13 cellular contexts compared by ENCODE assay signal in genomic region chr2:187575081-187576067, GRCh38. TPM values are rescaled to one million over a fixed set of nuclear protein-coding genes. Genes with fewer than 3 reads are reported as not detected.
DNase-seq lines count a peak whose midpoint lies in the region; ATAC-seq and TF ChIP-seq lines count a peak whose summit lies in the region.
"Had no signal": no experiment of that assay in that cellular context is flagged by ENCODE, and none has a peak within 500 bp of the region (broad histone marks: within the 10 kb centered on the region; RNA-seq: fewer than 3 reads in every experiment).

No MANE protein-coding gene starts in this region.

- peak overlapping the region; percentile 75 for H3K27ac ChIP-seq in PC-3 (ENCODE audit: low read length)
- H3K27ac ChIP-seq in caudate nucleus (ENCODE audit: low read depth, low read length): no peak overlapping the region
- H3K27ac ChIP-seq: neutrophil had no signal

- H3K79me2 ChIP-seq in PC-3 (ENCODE audit: low read length): no peaks in the 10 kb centered on the region

- H3F3A ChIP-seq in PC-3 (ENCODE audit: low read length, unreplicated experiment): no peaks in the 10 kb centered on the region

- no peak overlapping the region for H3K4me3 Mint-ChIP-seq in Calu3 (ENCODE audit: low read depth, unreplicated experiment)
- no peak overlapping the region for H3K4me3 Mint-ChIP-seq in endothelial cell (ENCODE audit: unreplicated experiment)
- H3K4me3 Mint-ChIP-seq: activated naive CD8-positive, alpha-beta T cell treated with anti-CD3 and anti-CD28 coated beads, Interleukin-2, amount 10 ng/mL, durations not matched to agents 7 days and 5 days had no signal

- POLR2A ChIA-PET in PC-3 (lab: Charles Lee; ENCODE audit: unreplicated experiment): interaction anchor here (0.7 to 0.8 kb wide), 3 partner anchors 31 to 73 kb away, joined by 5 to 6 read pairs (median 6); no protein-coding TSS in a partner anchor

- H3K9me3 Mint-ChIP-seq in Calu3 (ENCODE audit: low read depth, unreplicated experiment) (peaks cover 2% of the 10 kb centered on the region), endothelial cell (ENCODE audit: unreplicated experiment) (peaks cover 6% of the 10 kb centered on the region)

- peak overlapping the region; percentile 68 for H3K4me2 ChIP-seq in PC-3 (ENCODE audit: low read length)

- H3K4me1 Mint-ChIP-seq in Calu3 (ENCODE audit: low read depth, unreplicated experiment): peaks cover 22% of the 10 kb centered on the region
- peaks cover 22% of the 10 kb centered on the region for H3K4me1 Mint-ChIP-seq in endothelial cell (ENCODE audit: unreplicated experiment)
- H3K4me1 Mint-ChIP-seq: activated naive CD8-positive, alpha-beta T cell treated with anti-CD3 and anti-CD28 coated beads, Interleukin-2, amount 10 ng/mL, durations not matched to agents 7 days and 5 days had no signal

- H3K27me3 ChIP-seq in PC-3 (ENCODE audit: low read length): no peaks in the 10 kb centered on the region
- no peaks in the 10 kb centered on the region for H3K27me3 ChIP-seq in neuron (ENCODE audit: insufficient read depth, low read length)
- H3K27me3 ChIP-seq: neutrophil had no signal

- no peaks in the 10 kb centered on the region for H3K9me2 ChIP-seq in PC-3 (replicated peaks; ENCODE audit: low read length)

- TF ChIP-seq CTCF in Calu3 (IDR thresholded peaks at IDR 0.05; ENCODE audit: unreplicated experiment): no peak
- TF ChIP-seq CTCF in PC-3 (conservative IDR thresholded peaks at IDR 0.05; ENCODE audit: low read depth, low read length): no peak
- no peak for TF ChIP-seq CTCF in endothelial cell (IDR thresholded peaks at IDR 0.05; ENCODE audit: unreplicated experiment)

- intact Hi-C loops in Calu3 (cut with micrococcal nuclease; ENCODE audit: unreplicated experiment): loop anchor here (5.0 kb wide), 1 partner anchor 33 kb away; no protein-coding TSS in a partner anchor
- intact Hi-C loops in PC-3 (cut with micrococcal nuclease): loop anchor here (1.0 kb wide), 1 partner anchor 74 kb away; no protein-coding TSS in a partner anchor

- H4K20me1 ChIP-seq in PC-3 (ENCODE audit: low read length): no peaks in the 10 kb centered on the region

- peak overlapping the region; percentile 53 for H3K9ac ChIP-seq in PC-3 (ENCODE audit: low read length)

- peak; percentile 63 for ATAC-seq in PC-3
- no peak for ATAC-seq in HG02642 (IDR thresholded peaks at IDR 0.05; ENCODE audit: poor library complexity, unreplicated experiment)
- no peak for ATAC-seq in HG03175 (IDR thresholded peaks at IDR 0.05; ENCODE audit: unreplicated experiment)

- DNase-seq in Calu3 (no peak), PC-3 (peak; percentile 44), endothelial cell (ENCODE audit: low spot score) (no peak), HPDE6-E6E7 (ENCODE audit: extremely low spot score) (no peak), caudate nucleus (lab: John Stamatoyannopoulos, UW) (no peak)
- DNase-seq: activated CD8-positive, alpha-beta memory T cell treated with anti-CD3 and anti-CD28 coated beads, Interleukin-2, amount 50 U/mL, for 4 hours; activated naive CD8-positive, alpha-beta T cell treated with anti-CD3 and anti-CD28 coated beads, Interleukin-2, amount 10 ng/mL, durations not matched to agents 7 days and 5 days; effector memory CD4-positive, alpha-beta T cell; NCI-H510A treated with DMSO at 0.1 percent for 48 hours had no signal

- H3K36me3 Mint-ChIP-seq in Calu3 (ENCODE audit: insufficient read depth, unreplicated experiment) (no peaks in the 10 kb centered on the region), endothelial cell (ENCODE audit: low read depth, unreplicated experiment) (peaks cover 9% of the 10 kb centered on the region)
- H3K36me3 Mint-ChIP-seq: activated naive CD8-positive, alpha-beta T cell treated with anti-CD3 and anti-CD28 coated beads, Interleukin-2, amount 10 ng/mL, durations not matched to agents 7 days and 5 days had no signal

- H3K27me3 Mint-ChIP-seq in Calu3 (ENCODE audit: unreplicated experiment) (no peaks in the 10 kb centered on the region), endothelial cell (ENCODE audit: unreplicated experiment) (peaks cover 1% of the 10 kb centered on the region)

- BruUV-seq in Calu3 (replicated peaks; lab: Mats Ljungman, UMichigan): no TSS peak
- TSS peak; percentile 49 for BruUV-seq in PC-3 (replicated peaks; lab: Mats Ljungman, UMichigan)

- H3K4me3 ChIP-seq in PC-3 (ENCODE audit: low read length) (no peak overlapping the region), neuron (ENCODE audit: low read length) (no peak overlapping the region)

- H3K36me3 ChIP-seq in PC-3 (ENCODE audit: low read depth, low read length) (no peaks in the 10 kb centered on the region), neuron (ENCODE audit: insufficient read depth, low read length) (no peaks in the 10 kb centered on the region)
- H3K36me3 ChIP-seq: neutrophil had no signal

- H3K27ac Mint-ChIP-seq in Calu3 (ENCODE audit: unreplicated experiment) (peak overlapping the region; percentile 74), endothelial cell (ENCODE audit: unreplicated experiment) (peak overlapping the region; percentile 98)
- H3K27ac Mint-ChIP-seq: activated naive CD8-positive, alpha-beta T cell treated with anti-CD3 and anti-CD28 coated beads, Interleukin-2, amount 10 ng/mL, durations not matched to agents 7 days and 5 days had no signal

- H3K9me3 ChIP-seq in PC-3 (ENCODE audit: low read length) (no peaks in the 10 kb centered on the region), neuron (ENCODE audit: low read length) (no peaks in the 10 kb centered on the region)
- H3K9me3 ChIP-seq: neutrophil had no signal

- H3K4me1 ChIP-seq in PC-3 (ENCODE audit: insufficient read depth, low read length): peaks cover 28% of the 10 kb centered on the region
- peaks cover 7% of the 10 kb centered on the region for H3K4me1 ChIP-seq in neuron (ENCODE audit: insufficient read depth, low read length)

- CTCF ChIA-PET in Calu3 (lab: Charles Lee) (interaction anchor here (0.6 to 1.5 kb wide), 4 partner anchors 26 to 929 kb away, joined by 3 to 13 read pairs (median 8); no protein-coding TSS in a partner anchor), PC-3 (lab: Charles Lee) (no interaction called here)

- H2AFZ ChIP-seq in PC-3 (ENCODE audit: low read length): peak overlapping the region; percentile 73
- H2AFZ ChIP-seq in neuron (ENCODE audit: low read depth, low read length): peak overlapping the region; percentile 89

RNA-seq across cellular contexts. Expression of gene TFPI, which starts 21.1 kb away (rescaled TPM):
- total RNA-seq in Calu3 (2022) (125 and 135 TPM in 2 replicates), PC-3 (2014; rRNA removed) (15.0 and 16.0 TPM in 2 replicates), endothelial cell (ENCODE audit: unreplicated experiment) (735 TPM)
